ENCODE assay signal across 11 cellular contexts in the genomic region with DNA sequence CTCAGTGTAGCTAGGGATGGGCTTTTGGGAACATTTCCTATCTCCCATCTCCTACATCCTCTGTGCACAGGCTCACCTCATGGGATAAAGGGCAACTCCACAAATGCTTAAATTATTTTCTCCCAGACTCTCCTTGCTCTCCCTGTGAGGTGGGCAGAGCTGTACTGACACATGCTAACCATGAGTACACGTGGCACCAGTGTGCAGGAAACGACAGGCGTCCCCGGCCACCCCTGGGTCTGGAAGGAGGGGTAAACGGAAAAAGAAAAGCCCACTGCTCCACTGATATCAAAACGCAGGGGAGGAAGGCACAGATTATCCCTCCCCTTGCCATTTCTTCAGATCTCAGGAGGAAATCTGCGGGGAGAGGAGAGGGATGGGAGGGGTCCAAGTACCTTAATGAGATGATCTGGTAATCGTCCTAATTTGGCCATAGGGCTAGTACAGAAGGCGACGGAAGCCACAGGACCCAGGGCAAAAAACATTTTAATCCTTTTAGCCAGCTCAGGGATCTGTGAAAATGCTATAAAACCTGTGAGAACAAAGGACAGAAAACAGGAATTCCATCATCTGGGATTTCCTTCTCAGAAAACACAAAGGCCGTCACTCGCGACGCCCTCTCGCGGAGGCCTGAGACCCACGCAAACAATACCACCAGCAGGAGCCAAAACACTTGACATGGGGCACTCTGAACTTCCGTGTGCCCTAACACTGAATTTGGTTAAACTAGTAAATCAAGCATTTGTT. TPM values are rescaled to one million over a fixed set of nuclear protein-coding genes. Genes with fewer than 3 reads are reported as not detected.
DNase-seq lines count a peak whose midpoint lies in the region; ATAC-seq, FAIRE-seq and TF ChIP-seq lines count a peak whose summit lies in the region.
"Had no signal": no experiment of that assay in that cellular context is flagged by ENCODE, and none has a peak within 500 bp of the region (broad histone marks: within the 10 kb centered on the region; RNA-seq: fewer than 3 reads in every experiment).

No MANE protein-coding gene starts in this region.

- no peaks in the 10 kb centered on the region for H3K9me3 Mint-ChIP-seq in astrocyte (ENCODE audit: unreplicated experiment)

- TF ChIP-seq CTCF in astrocyte (IDR thresholded peaks at IDR 0.05; ENCODE audit: insufficient read depth, low read depth, low read length): peak; percentile 24

- no peaks in the 10 kb centered on the region for H4K20me1 ChIP-seq in GM23248 (ENCODE audit: insufficient read depth)
- no peaks in the 10 kb centered on the region for H4K20me1 ChIP-seq in astrocyte (ENCODE audit: insufficient read depth, low read length)

- H3K27ac ChIP-seq in GM23248 (no peak overlapping the region), astrocyte (ENCODE audit: low read depth, low read length) (no peak overlapping the region)

- no peak overlapping the region for H3K4me2 ChIP-seq in GM23248 (ENCODE audit: unreplicated experiment)
- peak overlapping the region; percentile 31 for H3K4me2 ChIP-seq in astrocyte (ENCODE audit: low read length)

- no peaks in the 10 kb centered on the region for H3K9me3 ChIP-seq in GM23248 (ENCODE audit: low read depth)
- H3K9me3 ChIP-seq in astrocyte (ENCODE audit: insufficient read depth, low read depth, low read length): no peaks in the 10 kb centered on the region

- H3K79me2 ChIP-seq in GM23248 (ENCODE audit: insufficient read depth) (no peaks in the 10 kb centered on the region), astrocyte (ENCODE audit: insufficient read depth, low read length) (no peaks in the 10 kb centered on the region)

- no peaks in the 10 kb centered on the region for H3K4me1 Mint-ChIP-seq in astrocyte (ENCODE audit: low read depth, unreplicated experiment)

- no peaks in the 10 kb centered on the region for H3F3A ChIP-seq in GM23248 (ENCODE audit: insufficient read depth)

- H3K36me3 Mint-ChIP-seq in astrocyte (ENCODE audit: low read depth, unreplicated experiment): peaks cover 6% of the 10 kb centered on the region

- peak; percentile 58 to 67 for ATAC-seq in left cardiac atrium
- no peak for ATAC-seq in HG03039 (IDR thresholded peaks at IDR 0.05; ENCODE audit: unreplicated experiment)
- ATAC-seq in HG03342 (IDR thresholded peaks at IDR 0.05; ENCODE audit: unreplicated experiment): no peak

- no peak overlapping the region for H3K27ac Mint-ChIP-seq in astrocyte (ENCODE audit: unreplicated experiment)

- H3K4me3 Mint-ChIP-seq in astrocyte (ENCODE audit: unreplicated experiment): no peak overlapping the region

- H3K9ac ChIP-seq in GM23248: no peak overlapping the region
- peak overlapping the region; percentile 24 for H3K9ac ChIP-seq in astrocyte (ENCODE audit: low read length)

- intact Hi-C loops in left cardiac atrium (cut with DNase I): no loop called here

- H3K4me1 ChIP-seq in GM23248 (ENCODE audit: insufficient read depth): no peaks in the 10 kb centered on the region
- no peaks in the 10 kb centered on the region for H3K4me1 ChIP-seq in astrocyte (ENCODE audit: insufficient read depth, low read length)

- peak overlapping the region; percentile 64; the same call in 1 of the 2 replicates for H2AFZ ChIP-seq in GM23248
- H2AFZ ChIP-seq in astrocyte (ENCODE audit: low read depth, low read length): peak overlapping the region; percentile 49

- DNase-seq in GM23248: peak; percentile 36
- DNase-seq in astrocyte (ENCODE audit: low read depth): no peak
- DNase-seq in left cardiac atrium: peak; percentile 62
- peak; percentile 76 for DNase-seq in retina
- no peak for DNase-seq in NCI-H1048 (lab: John Stamatoyannopoulos, UW)
- no peak for DNase-seq in NCI-H526 treated with DMSO at 0.1 percent for 48 hours (lab: John Stamatoyannopoulos, UW)
- DNase-seq: effector CD4-positive, alpha-beta T cell; OCI-M1 had no signal

- WGBS in GM23248 (ENCODE audit: low coverage in 1 of 2, low lambda C conversion rate in 2 of 2, missing lambda C conversion rate in 2 of 2), 2 experiments: 52 to 60% methylated on average over 18 of the region's 18 CpGs

- peaks cover 22% of the 10 kb centered on the region for H3K36me3 ChIP-seq in GM23248 (ENCODE audit: low read depth)
- peaks cover 4% of the 10 kb centered on the region for H3K36me3 ChIP-seq in astrocyte (ENCODE audit: insufficient read depth, low read length)

- in situ Hi-C loops in GM23248 (cut with MboI): no loop called here

- H3K9me2 ChIP-seq in GM23248 (ENCODE audit: insufficient read depth): no peaks in the 10 kb centered on the region

- FAIRE-seq in astrocyte (lab: Jason Lieb, UNC): no peak

- H3K27me3 ChIP-seq in GM23248 (replicated peaks; ENCODE audit: insufficient read depth) (no peaks in the 10 kb centered on the region), astrocyte (ENCODE audit: insufficient read depth, low read length) (no peaks in the 10 kb centered on the region)

- H3K4me3 ChIP-seq in GM23248 (no peak overlapping the region), astrocyte (ENCODE audit: insufficient read depth, low read depth, low read length) (no peak overlapping the region)

- H3K27me3 Mint-ChIP-seq in astrocyte (ENCODE audit: low read depth, unreplicated experiment): no peaks in the 10 kb centered on the region

RNA-seq across cellular contexts. Expression of a gene that starts 17.8 kb away (rescaled TPM):
- 25.2 and 34.9 TPM in 2 replicates for total RNA-seq in GM23248 (2014; rRNA removed; shearing (Covaris generic))
- 16.1 and 18.0 TPM in 2 replicates for polyA plus RNA-seq in GM23248 (2016; fragmentation: Nextera tagmentation; extraction: Ambion mirVana)
- total RNA-seq in astrocyte (0.22 and 0.34 TPM in 2 replicates), left cardiac atrium (1 to 10 TPM in 1 of 2 donors, under 1 TPM in 1; 0.44 to 1.2 TPM)
- total RNA-seq: HT1080 had no signal

RNA-seq across cellular contexts. Expression of a gene that starts 26.7 kb away (rescaled TPM):
- total RNA-seq in GM23248 (2014; rRNA removed; shearing (Covaris generic)): 109 and 113 TPM in 2 replicates
- polyA plus RNA-seq in GM23248 (2016; fragmentation: Nextera tagmentation; extraction: Ambion mirVana): 134 and 137 TPM in 2 replicates
- total RNA-seq in astrocyte (70.1 and 70.2 TPM in 2 replicates), left cardiac atrium (10 to 100 TPM; 35.8 to 45.7 TPM)

Comparison
In these comparisons a context has a peak if more than half of its experiments do, and no peak if none do; other contexts are left out.
1. DNase-seq: peak in GM23248 (single experiment), left cardiac atrium (single experiment) and retina (single experiment); none in astrocyte (single experiment), NCI-H1048 (single experiment) and NCI-H526 treated with DMSO at 0.1 percent for 48 hours (single experiment).
2. ATAC-seq: peak in left cardiac atrium (2 of 2); none in HG03039 (single experiment) and HG03342 (single experiment).
3. RNA of a gene that starts 17.8 kb away (total RNA-seq): 25.2 to 34.9 TPM in GM23248; 0.44 to 1.2 TPM in left cardiac atrium and 0.22 to 0.34 TPM in astrocyte; every median in the first group is over 10 times any median in the second.